In genomic region chr1:233905416-233906051, GRCh38 we compare ENCODE assay signal across 1 cellular context.
TF ChIP-seq lines count a peak whose summit lies in the region.

No MANE protein-coding gene starts in this region.

TF ChIP-seq in HCT116, 20 proteins besides CTCF, POLR2A, EP300 and RAD21:
- TF ChIP-seq MAX (IDR thresholded peaks at IDR 0.05) (no peak), ELF1 (IDR thresholded peaks at IDR 0.05; ENCODE audit: borderline replicate concordance, low read depth) (no peak), CEBPB (IDR thresholded peaks at IDR 0.05; ENCODE audit: low read depth) (no peak), SRF (IDR thresholded peaks at IDR 0.05; ENCODE audit: low read depth) (no peak), ZFX (IDR thresholded peaks at IDR 0.05) (no peak), YY1 (IDR thresholded peaks at IDR 0.05; ENCODE audit: extremely low read depth, insufficient replicate concordance, low read depth, low read length) (no peak)
TF ChIP-seq in HCT116: peak in this region for 0.
